In the genomic region with DNA sequence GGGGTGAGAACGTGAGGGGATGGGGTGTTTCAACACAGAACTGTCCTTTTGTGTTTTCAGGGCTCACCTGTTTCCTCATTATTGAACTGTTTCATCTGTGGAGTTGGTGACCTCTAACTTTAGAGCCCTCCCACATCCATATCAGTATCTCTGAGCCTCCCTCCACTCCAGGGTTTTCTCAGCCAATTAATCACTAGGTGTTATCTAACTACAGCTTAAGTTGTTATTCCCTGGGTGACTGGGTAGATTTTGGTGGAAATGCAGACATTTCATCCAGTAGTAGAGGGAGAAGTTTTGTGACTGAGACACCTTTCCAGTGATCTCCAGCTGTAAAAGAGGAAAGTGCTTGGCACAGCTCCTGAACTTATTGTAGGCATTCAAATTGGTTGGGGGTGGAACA, we compare ENCODE assay signal across 25 cellular contexts. TPM values are rescaled to one million over a fixed set of nuclear protein-coding genes. Genes with fewer than 3 reads are reported as not detected.
"Had no signal": no experiment of that assay in that cellular context is flagged by ENCODE, and none has a peak within 500 bp of the region (broad histone marks: within the 10 kb centered on the region; RNA-seq: fewer than 3 reads in every experiment).

No MANE protein-coding gene starts in this region.

- H3K27ac ChIP-seq: brain microvascular endothelial cell, prostate gland, suprapubic skin had no signal

- H3K4me1 ChIP-seq: prostate gland, suprapubic skin had no signal

- H3K27ac Mint-ChIP-seq: activated CD4-positive, alpha-beta T cell treated with anti-CD3 and anti-CD28 coated beads, Interleukin-2, amount 10 ng/mL, durations not matched to agents 24 days and 14 days; activated CD8-positive, alpha-beta memory T cell treated with anti-CD3 and anti-CD28 coated beads, Interleukin-2, amount 10 ng/mL, durations not matched to agents 7 days and 5 days; nephron; type B pancreatic cell had no signal

- H3K36me3 ChIP-seq: brain microvascular endothelial cell, prostate gland had no signal

- H3K9me3 Mint-ChIP-seq: activated CD4-positive, alpha-beta T cell treated with anti-CD3 and anti-CD28 coated beads, Interleukin-2, amount 10 ng/mL, durations not matched to agents 24 days and 14 days; nephron; stimulated activated naive CD8-positive, alpha-beta T cell treated with anti-CD3 and anti-CD28 coated beads, Interleukin-15, Interleukin-2, amounts not matched to agents 100 ng/mL and 50 ng/mL, for 24 hours; type B pancreatic cell; WTC11 had no signal

- ATAC-seq: activated CD8-positive, alpha-beta memory T cell treated with anti-CD3 and anti-CD28 coated beads, Interleukin-2, amount 10 ng/mL, durations not matched to agents 7 days and 5 days; left ventricle myocardium superior; right cardiac atrium; Right ventricle myocardium inferior had no signal

- H3K4me3 Mint-ChIP-seq: activated CD4-positive, alpha-beta T cell treated with anti-CD3 and anti-CD28 coated beads, Interleukin-2, amount 10 ng/mL, durations not matched to agents 24 days and 14 days; activated CD8-positive, alpha-beta memory T cell treated with anti-CD3 and anti-CD28 coated beads, Interleukin-2, amount 10 ng/mL, durations not matched to agents 7 days and 5 days; nephron; stimulated activated naive CD8-positive, alpha-beta T cell treated with anti-CD3 and anti-CD28 coated beads, Interleukin-15, Interleukin-2, amounts not matched to agents 100 ng/mL and 50 ng/mL, for 24 hours; type B pancreatic cell; WTC11 had no signal

- H3K9me3 ChIP-seq: prostate gland, suprapubic skin had no signal

- H3K27me3 ChIP-seq: brain microvascular endothelial cell, suprapubic skin had no signal

- H3K27me3 Mint-ChIP-seq: activated CD4-positive, alpha-beta T cell treated with anti-CD3 and anti-CD28 coated beads, Interleukin-2, amount 10 ng/mL, durations not matched to agents 24 days and 14 days; activated CD8-positive, alpha-beta memory T cell treated with anti-CD3 and anti-CD28 coated beads, Interleukin-2, amount 10 ng/mL, durations not matched to agents 7 days and 5 days; stimulated activated naive CD8-positive, alpha-beta T cell treated with anti-CD3 and anti-CD28 coated beads, Interleukin-15, Interleukin-2, amounts not matched to agents 100 ng/mL and 50 ng/mL, for 24 hours; type B pancreatic cell had no signal

- DNase-seq: activated CD4-positive, alpha-beta T cell treated with anti-CD3 and anti-CD28 coated beads, Interleukin-2, amount 10 ng/mL, durations not matched to agents 24 days and 14 days; activated CD8-positive, alpha-beta memory T cell treated with anti-CD3 and anti-CD28 coated beads, Interleukin-2, amount 10 ng/mL, durations not matched to agents 7 days and 5 days; activated T-cell treated with anti-CD3 and anti-CD28 coated beads, Interleukin-2, amount 50 U/mL, for 48 hours; brain microvascular endothelial cell; cortex of kidney; effector CD8-positive, alpha-beta T cell; head of caudate nucleus; kidney glomerular epithelial cell; left ventricle myocardium superior; mesenchymal stem cell; occipital lobe; right cardiac atrium; stimulated activated CD4-positive, alpha-beta T cell treated with anti-CD3 and anti-CD28 coated beads, Interleukin-4, amount 100 ng/mL, for 4 hours; stimulated activated CD8-positive, alpha-beta memory T cell treated with anti-CD3 and anti-CD28 coated beads, Interleukin-4, amount 100 ng/mL, for 48 hours; T1000 had no signal

- H3K4me3 ChIP-seq: prostate gland, skin epidermis, suprapubic skin had no signal

RNA-seq across cellular contexts. Expression of gene PPP3R2, which starts 23.7 kb away (rescaled TPM):
- total RNA-seq: activated CD4-positive, alpha-beta T cell treated with anti-CD3 and anti-CD28 coated beads, Interleukin-2, amount 10 ng/mL, durations not matched to agents 24 days and 14 days; activated CD8-positive, alpha-beta memory T cell treated with anti-CD3 and anti-CD28 coated beads, Interleukin-2, amount 10 ng/mL, durations not matched to agents 7 days and 5 days; endothelial cell of umbilical vein; fibroblast of lung; left ventricle myocardium superior; occipital lobe; right cardiac atrium; Right ventricle myocardium inferior; suprapubic skin; WTC11 had no signal
- polyA plus RNA-seq: endothelial cell of umbilical vein, fibroblast of lung, right cardiac atrium had no signal
